1 cellular context compared by ENCODE assay signal in the genomic region with DNA sequence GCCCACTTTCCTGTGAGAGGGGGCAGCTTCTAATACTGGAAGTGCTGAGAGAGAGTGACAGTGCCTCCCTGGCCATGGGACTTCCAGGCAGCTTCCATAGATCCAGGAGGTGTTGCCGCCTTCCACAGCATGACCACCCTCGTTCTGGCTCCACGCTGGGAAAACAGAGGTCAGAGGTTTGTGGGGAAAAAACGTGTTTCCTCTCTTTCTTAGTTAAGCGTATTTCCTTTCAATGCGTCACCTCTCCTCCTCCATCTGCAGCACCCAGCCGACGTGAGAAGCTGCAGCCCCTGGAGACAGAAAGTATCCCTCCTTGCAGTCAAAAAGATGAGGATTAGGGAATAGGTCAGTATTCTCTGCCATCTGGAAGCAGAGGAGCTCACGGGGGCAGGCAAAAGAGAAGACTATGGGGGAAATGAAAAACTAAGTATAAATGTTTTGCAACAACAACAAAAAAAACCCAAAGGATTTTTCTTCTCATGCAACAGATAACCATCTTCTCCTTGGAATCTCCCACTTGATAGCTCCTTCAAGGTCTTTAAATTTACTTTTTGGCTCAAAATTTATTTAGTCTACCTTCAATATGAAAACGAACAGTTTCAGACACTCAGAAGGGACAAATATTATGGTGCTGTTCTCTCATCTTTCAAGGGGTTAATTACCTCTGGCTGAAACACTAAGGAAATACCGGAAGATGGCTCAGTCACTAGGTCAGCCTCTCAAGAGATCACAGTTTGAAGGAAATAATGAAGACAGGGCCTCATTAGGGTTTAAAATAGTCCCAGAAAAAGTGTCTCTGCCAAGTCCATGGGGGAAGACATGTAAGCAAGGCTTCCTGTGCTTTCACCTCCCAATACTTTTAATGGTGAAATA.
TF ChIP-seq lines count a peak whose summit lies in the region.

No MANE protein-coding gene starts in this region.

TF ChIP-seq in H1, 55 proteins besides CTCF, POLR2A, EP300 and RAD21:
- no peak for TF ChIP-seq POLR2AphosphoS5 (IDR thresholded peaks at IDR 0.05; ENCODE audit: low read depth, low read length)
- no peak for TF ChIP-seq SUZ12 (IDR thresholded peaks at IDR 0.05; ENCODE audit: low read length)
- no peak for TF ChIP-seq SIRT6 (IDR thresholded peaks at IDR 0.05; ENCODE audit: low read length)
- TF ChIP-seq MAFK (IDR thresholded peaks at IDR 0.05; ENCODE audit: low read depth, low read length) = no peak
- no peak for TF ChIP-seq BCL11A (IDR thresholded peaks at IDR 0.05; ENCODE audit: low read depth in 2 of 2, low read length in 2 of 2)
- no peak for TF ChIP-seq CHD1 (IDR thresholded peaks at IDR 0.05; ENCODE audit: low read depth, low read length)
- TF ChIP-seq NANOG (IDR thresholded peaks at IDR 0.05; ENCODE audit: insufficient read depth, low read depth, low read length, poor library complexity, severe bottlenecking) = no peak
- TF ChIP-seq JUND (IDR thresholded peaks at IDR 0.05; ENCODE audit: low read length) = no peak
- TF ChIP-seq TAF1 (IDR thresholded peaks at IDR 0.05; ENCODE audit: low read depth, low read length) = no peak
- no peak for TF ChIP-seq SP2 (IDR thresholded peaks at IDR 0.05; ENCODE audit: low read length)
- TF ChIP-seq FOSL1 (IDR thresholded peaks at IDR 0.05; ENCODE audit: insufficient read depth, low read depth, low read length) = no peak
- TF ChIP-seq NRF1 (IDR thresholded peaks at IDR 0.05; ENCODE audit: low read depth, low read length) = no peak
- TF ChIP-seq PHF8 (conservative IDR thresholded peaks at IDR 0.05; ENCODE audit: low read depth, low read length) = no peak
- no peak for TF ChIP-seq ASH2L (IDR thresholded peaks at IDR 0.05; ENCODE audit: low read length)
- TF ChIP-seq EZH2 (IDR thresholded peaks at IDR 0.05; ENCODE audit: low read depth, low read length, severe bottlenecking) = no peak
